9 cellular contexts compared by ENCODE assay signal in genomic region chr14:46140445-46140844, GRCh38.
"Had no signal": no experiment of that assay in that cellular context is flagged by ENCODE, and none has a peak within 500 bp of the region (broad histone marks: within the 10 kb centered on the region; RNA-seq: fewer than 3 reads in every experiment).

No MANE protein-coding gene starts in this region.

- ATAC-seq: GM23338, K562 had no signal

- FAIRE-seq: H1, H54, HTR-8/SVneo, K562 had no signal

- H3K4me2 ChIP-seq: GM23338 had no signal

- H3K4me3 ChIP-seq: GM23338, K562 had no signal

- DNase-seq: H9, HCEC 1CT, IMR-90, KG1 had no signal

- H2AFZ ChIP-seq: GM23338 had no signal
